8 cellular contexts compared by ENCODE assay signal in the genomic region with DNA sequence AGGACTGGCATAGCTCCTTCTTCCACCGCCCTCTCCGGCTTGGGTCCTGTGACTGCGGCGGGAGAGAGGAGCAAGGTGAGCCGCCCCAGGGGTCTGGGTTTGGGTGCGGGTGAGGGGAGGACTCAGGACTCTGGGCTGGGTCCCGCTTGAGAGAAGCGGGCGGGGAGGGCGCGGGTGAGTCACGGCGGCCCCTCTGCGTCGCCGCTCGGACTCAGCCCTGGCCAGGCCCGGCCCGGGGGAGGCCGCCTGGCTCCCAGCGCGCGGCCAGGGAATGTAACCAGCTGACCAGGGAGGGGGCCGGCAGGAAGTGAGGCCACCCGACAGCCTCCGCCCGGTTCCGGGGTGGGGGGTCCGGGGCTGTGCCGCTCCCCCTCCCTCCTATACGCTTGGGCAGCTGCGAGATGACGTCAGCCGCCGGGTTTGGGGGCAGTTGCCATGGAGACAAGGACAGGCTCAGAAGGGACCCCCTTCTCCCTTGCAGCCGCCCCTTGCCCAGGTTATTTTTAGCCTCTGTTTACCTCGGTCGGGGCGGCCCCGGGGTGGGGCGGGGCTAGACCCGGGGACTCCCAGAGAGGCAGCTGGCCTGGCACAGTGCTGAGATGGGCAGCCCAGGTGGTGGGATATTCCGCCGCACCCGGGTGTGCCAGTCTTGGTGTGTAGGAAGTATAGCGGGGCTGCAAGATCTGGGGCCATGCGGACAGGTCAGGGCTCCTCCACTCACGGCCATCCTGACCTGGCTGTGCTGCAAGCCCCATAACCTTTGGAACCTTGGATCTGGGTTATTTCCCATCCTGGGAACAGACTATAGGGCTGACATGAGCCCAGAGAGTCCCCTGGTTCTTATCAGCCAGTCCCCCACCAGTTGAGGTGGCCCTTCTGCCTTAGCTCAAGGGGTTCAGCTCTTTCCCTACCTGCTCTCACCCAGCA. TPM values are rescaled to one million over a fixed set of nuclear protein-coding genes. Genes with fewer than 3 reads are reported as not detected.
DNase-seq lines count a peak whose midpoint lies in the region; ATAC-seq, FAIRE-seq and TF ChIP-seq lines count a peak whose summit lies in the region.

No MANE protein-coding gene starts in this region.

- H3K4me3 Mint-ChIP-seq in activated CD4-positive, alpha-beta memory T cell treated with anti-CD3 and anti-CD28 coated beads, Interleukin-2, amount 10 ng/mL, durations not matched to agents 7 days and 5 days, result peak overlapping the region; percentile 56
- peak overlapping the region; percentile 65 to 89 (median 84) for H3K4me3 Mint-ChIP-seq in naive thymus-derived CD8-positive, alpha-beta T cell

- no peak for TF ChIP-seq POLR2A in GM12892 (IDR thresholded peaks at IDR 0.05; ENCODE audit: low read depth, low read length)

- peak; percentile 28 to 43 for ATAC-seq in activated CD4-positive, CD25-positive, alpha-beta regulatory T cell treated with anti-CD3 and anti-CD28 coated beads, Interleukin-2, amount 50 U/mL, for 24 hours
- peak; percentile 35 for ATAC-seq in HG03045 (IDR thresholded peaks at IDR 0.05; ENCODE audit: unreplicated experiment)
- ATAC-seq in naive thymus-derived CD8-positive, alpha-beta T cell, result peak; percentile 48 to 63

- H3K27me3 Mint-ChIP-seq in activated CD4-positive, alpha-beta memory T cell treated with anti-CD3 and anti-CD28 coated beads, Interleukin-2, amount 10 ng/mL, durations not matched to agents 7 days and 5 days, result peaks cover 50% of the 10 kb centered on the region
- peaks cover 0 to 24% (median 6%) of the 10 kb centered on the region in 5 donors for H3K27me3 Mint-ChIP-seq in naive thymus-derived CD8-positive, alpha-beta T cell

- peaks cover 16% of the 10 kb centered on the region for H3K4me1 Mint-ChIP-seq in activated CD4-positive, alpha-beta memory T cell treated with anti-CD3 and anti-CD28 coated beads, Interleukin-2, amount 10 ng/mL, durations not matched to agents 7 days and 5 days
- peaks cover 21 to 44% (median 30%) of the 10 kb centered on the region in 4 donors for H3K4me1 Mint-ChIP-seq in naive thymus-derived CD8-positive, alpha-beta T cell

- H3K27ac Mint-ChIP-seq in activated CD4-positive, alpha-beta memory T cell treated with anti-CD3 and anti-CD28 coated beads, Interleukin-2, amount 10 ng/mL, durations not matched to agents 7 days and 5 days, result no peak overlapping the region
- H3K27ac Mint-ChIP-seq in naive thymus-derived CD8-positive, alpha-beta T cell, result peak overlapping the region in 7 of 10 donors; percentile 14 to 83 (median 81)

- CTCF ChIA-PET in activated CD4-positive, alpha-beta memory T cell treated with anti-CD3 and anti-CD28 coated beads, Interleukin-2, amount 10 ng/mL, durations not matched to agents 7 days and 5 days (lab: Charles Lee), result interaction anchor here (0.9 to 3.7 kb wide), 6 partner anchors 9 to 115 kb away, joined by 4 to 16 read pairs (median 8); a partner anchor contains a TSS

- H3K9me3 Mint-ChIP-seq in activated CD4-positive, alpha-beta memory T cell treated with anti-CD3 and anti-CD28 coated beads, Interleukin-2, amount 10 ng/mL, durations not matched to agents 7 days and 5 days, result no peaks in the 10 kb centered on the region
- H3K9me3 Mint-ChIP-seq in naive thymus-derived CD8-positive, alpha-beta T cell, result no peaks in the 10 kb centered on the region

- H3K36me3 Mint-ChIP-seq in activated CD4-positive, alpha-beta memory T cell treated with anti-CD3 and anti-CD28 coated beads, Interleukin-2, amount 10 ng/mL, durations not matched to agents 7 days and 5 days (ENCODE audit: low read depth), result no peaks in the 10 kb centered on the region
- no peaks in the 10 kb centered on the region for H3K36me3 Mint-ChIP-seq in naive thymus-derived CD8-positive, alpha-beta T cell

- POLR2A ChIA-PET in activated CD4-positive, alpha-beta memory T cell treated with anti-CD3 and anti-CD28 coated beads, Interleukin-2, amount 10 ng/mL, durations not matched to agents 7 days and 5 days (lab: Charles Lee), result interaction anchor here (0.6 to 2.1 kb wide), 10 partner anchors 8 to 130 kb away, joined by 3 to 11 read pairs (median 4); a partner anchor contains a TSS
- POLR2A ChIA-PET in naive thymus-derived CD8-positive, alpha-beta T cell (lab: Charles Lee), result interaction anchor here (0.5 to 3.6 kb wide), 12 partner anchors 8 to 405 kb away, joined by 3 to 24 read pairs (median 4); a partner anchor contains a TSS

- DNase-seq in activated CD4-positive, CD25-positive, alpha-beta regulatory T cell treated with anti-CD3 and anti-CD28 coated beads, Interleukin-2, amount 50 U/mL, for 72 hours, result no peak
- no peak for DNase-seq in activated CD4-positive, alpha-beta memory T cell treated with anti-CD3 and anti-CD28 coated beads, Interleukin-2, amount 10 ng/mL, durations not matched to agents 7 days and 5 days
- DNase-seq in fibroblast of the conjunctiva (ENCODE audit: low read depth), result peak; percentile 46
- DNase-seq in naive thymus-derived CD8-positive, alpha-beta T cell, result peak in 6 of 10 donors; percentile 14 to 78 (median 34)
- no peak for DNase-seq in GM12892 (ENCODE audit: insufficient read length)
- DNase-seq in NCI-H1930 (lab: John Stamatoyannopoulos, UW), result no peak

- FAIRE-seq in GM12892 (lab: Jason Lieb, UNC), result no peak

RNA-seq across cellular contexts. Expression of a gene that starts 1.6 kb away (rescaled TPM):
- 10 to 100 TPM; 24.6 to 32.7 TPM for total RNA-seq in activated CD4-positive, alpha-beta memory T cell treated with anti-CD3 and anti-CD28 coated beads, Interleukin-2, amount 10 ng/mL, durations not matched to agents 7 days and 5 days
- 10 to 100 TPM; 50.1 to 57.2 TPM for total RNA-seq in naive thymus-derived CD8-positive, alpha-beta T cell
- 1 to 10 TPM; 1.5 to 3.0 (median 2.3) TPM for polyA plus RNA-seq in naive thymus-derived CD8-positive, alpha-beta T cell
- 9.3 TPM for polyA plus RNA-seq in GM12892 (2012; ENCODE audit: missing spikeins)

RNA-seq across cellular contexts. Expression of a gene that starts 32.0 kb away (rescaled TPM):
- 10 to 100 TPM; 74.9 to 76.9 TPM for total RNA-seq in activated CD4-positive, alpha-beta memory T cell treated with anti-CD3 and anti-CD28 coated beads, Interleukin-2, amount 10 ng/mL, durations not matched to agents 7 days and 5 days
- total RNA-seq in naive thymus-derived CD8-positive, alpha-beta T cell, result 10 to 100 TPM; 67.5 to 67.6 TPM
- 10 to 100 TPM; 37.1 to 61.1 (median 51.9) TPM for polyA plus RNA-seq in naive thymus-derived CD8-positive, alpha-beta T cell
- 25.9 TPM for polyA plus RNA-seq in GM12892 (2012; ENCODE audit: missing spikeins)

RNA-seq across cellular contexts. Expression of a gene that starts 46.9 kb away (rescaled TPM):
- total RNA-seq in activated CD4-positive, alpha-beta memory T cell treated with anti-CD3 and anti-CD28 coated beads, Interleukin-2, amount 10 ng/mL, durations not matched to agents 7 days and 5 days, result not detected
- not detected for total RNA-seq in naive thymus-derived CD8-positive, alpha-beta T cell
- not detected for polyA plus RNA-seq in naive thymus-derived CD8-positive, alpha-beta T cell
- 0.40 TPM for polyA plus RNA-seq in GM12892 (2012; ENCODE audit: missing spikeins)

RNA-seq across cellular contexts. Expression of a gene that starts 49.3 kb away (rescaled TPM):
- total RNA-seq in activated CD4-positive, alpha-beta memory T cell treated with anti-CD3 and anti-CD28 coated beads, Interleukin-2, amount 10 ng/mL, durations not matched to agents 7 days and 5 days, result 10 to 100 TPM; 52.8 to 59.5 TPM
- 10 to 100 TPM; 33.3 to 35.1 TPM for total RNA-seq in naive thymus-derived CD8-positive, alpha-beta T cell
- polyA plus RNA-seq in naive thymus-derived CD8-positive, alpha-beta T cell, result 10 to 100 TPM; 74.7 to 89.6 (median 77.5) TPM
- polyA plus RNA-seq in GM12892 (2012; ENCODE audit: missing spikeins), result 35.2 TPM

Comparison
In these comparisons a context has a peak if more than half of its experiments do, and no peak if none do; other contexts are left out.
1. DNase-seq: peak in fibroblast of the conjunctiva (single experiment) and naive thymus-derived CD8-positive, alpha-beta T cell (6 of 10); none in activated CD4-positive, CD25-positive, alpha-beta regulatory T cell treated with anti-CD3 and anti-CD28 coated beads, Interleukin-2, amount 50 U/mL, for 72 hours (single experiment), activated CD4-positive, alpha-beta memory T cell treated with anti-CD3 and anti-CD28 coated beads, Interleukin-2, amount 10 ng/mL, durations not matched to agents 7 days and 5 days (single experiment), GM12892 (single experiment) and NCI-H1930 (0 of 2).
2. Peak in every context shown above with its lines, with median percentiles within 50 percentile points of each other: ATAC-seq.